In the genomic region with DNA sequence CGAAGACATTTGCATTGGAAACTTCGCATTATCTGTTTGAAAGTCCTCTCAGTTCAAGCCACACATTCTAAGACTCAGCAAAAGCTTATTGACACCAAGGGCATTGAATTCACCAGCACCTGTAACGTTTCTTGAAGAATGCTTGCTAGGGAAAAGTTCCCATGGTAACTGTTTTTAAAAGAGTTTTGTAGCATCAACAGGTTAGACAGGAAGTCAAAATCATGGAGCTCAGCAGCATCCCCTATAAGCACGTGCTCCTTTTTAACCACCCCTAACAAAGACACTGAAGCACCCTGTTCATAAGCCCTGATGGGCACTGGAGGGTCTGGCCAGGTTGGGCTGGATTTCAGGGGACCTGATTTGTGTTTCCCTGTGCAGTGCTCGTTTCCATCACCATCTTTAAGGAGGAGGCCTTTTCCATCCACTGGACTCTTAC, we compare ENCODE assay signal across 11 cellular contexts.
DNase-seq lines count a peak whose midpoint lies in the region; ATAC-seq and TF ChIP-seq lines count a peak whose summit lies in the region.
"Had no signal": no experiment of that assay in that cellular context is flagged by ENCODE, and none has a peak within 500 bp of the region (broad histone marks: within the 10 kb centered on the region; RNA-seq: fewer than 3 reads in every experiment).

No MANE protein-coding gene starts in this region.

- H3K9ac ChIP-seq in smooth muscle cell (ENCODE audit: low read depth), result peak overlapping the region; percentile 98

- no peak for DNase-seq in effector memory CD4-positive, alpha-beta T cell
- DNase-seq in smooth muscle cell (lab: John Stamatoyannopoulos, UW; ENCODE audit: unreplicated experiment) (no peak), HuH-7 (ENCODE audit: low spot score) (no peak), EL (no peak), NCI-H2107 treated with DMSO at 0.1 percent for 48 hours (lab: John Stamatoyannopoulos, UW; ENCODE audit: unreplicated experiment) (no peak)
- DNase-seq: activated naive CD8-positive, alpha-beta T cell treated with anti-CD3 and anti-CD28 coated beads, Interleukin-2, amount 10 ng/mL, durations not matched to agents 7 days and 5 days; NCI-H69; T1000 had no signal

- no peaks in the 10 kb centered on the region for H4K20me1 ChIP-seq in smooth muscle cell (ENCODE audit: low read depth)

- H3K4me3 ChIP-seq in effector memory CD4-positive, alpha-beta T cell (ENCODE audit: insufficient read depth, low read depth, low read length, poor library complexity, severe bottlenecking), result no peak overlapping the region
- H3K4me3 ChIP-seq in smooth muscle cell, result no peak overlapping the region

- H3K9me3 ChIP-seq in effector memory CD4-positive, alpha-beta T cell (ENCODE audit: control insufficient read depth, low read length), result no peaks in the 10 kb centered on the region
- no peaks in the 10 kb centered on the region for H3K9me3 ChIP-seq in smooth muscle cell (replicated peaks; ENCODE audit: low read depth)

- H3K27ac ChIP-seq in effector memory CD4-positive, alpha-beta T cell (ENCODE audit: insufficient read depth, low read length, poor library complexity, severe bottlenecking), result peak overlapping the region; percentile 46
- H3K27ac ChIP-seq in smooth muscle cell (ENCODE audit: low read depth), result peak overlapping the region; percentile 100

- H3F3A ChIP-seq in smooth muscle cell (ENCODE audit: low read depth), result peaks cover 40% of the 10 kb centered on the region

- H3K27me3 ChIP-seq in effector memory CD4-positive, alpha-beta T cell (replicated peaks; ENCODE audit: control insufficient read depth, insufficient read depth, low read length, poor library complexity, severe bottlenecking), result no peaks in the 10 kb centered on the region
- H3K27me3 ChIP-seq in smooth muscle cell (ENCODE audit: low read depth), result no peaks in the 10 kb centered on the region

- no peaks in the 10 kb centered on the region for H3K79me2 ChIP-seq in smooth muscle cell (ENCODE audit: low read depth)

- H3K4me1 ChIP-seq in effector memory CD4-positive, alpha-beta T cell (ENCODE audit: control insufficient read depth, insufficient read depth, low read length, poor library complexity, severe bottlenecking), result peaks cover 17% of the 10 kb centered on the region
- H3K4me1 ChIP-seq in smooth muscle cell (ENCODE audit: low read depth), result peaks cover 22% of the 10 kb centered on the region

- H2AFZ ChIP-seq in smooth muscle cell (ENCODE audit: low read depth), result no peak overlapping the region

- H3K36me3 ChIP-seq in effector memory CD4-positive, alpha-beta T cell (ENCODE audit: control insufficient read depth, insufficient read depth, low read length), result no peaks in the 10 kb centered on the region
- H3K36me3 ChIP-seq in smooth muscle cell (ENCODE audit: low read depth), result no peaks in the 10 kb centered on the region

- no peak for TF ChIP-seq CTCF in smooth muscle cell (IDR thresholded peaks at IDR 0.05; ENCODE audit: borderline replicate concordance, insufficient read depth, poor library complexity, severe bottlenecking)

- peak; percentile 28 for ATAC-seq in GM19023 (IDR thresholded peaks at IDR 0.05; ENCODE audit: unreplicated experiment)
- peak; percentile 24 for ATAC-seq in HG03159 (IDR thresholded peaks at IDR 0.05; ENCODE audit: unreplicated experiment)
- no peak for ATAC-seq in HG03108 (IDR thresholded peaks at IDR 0.05; ENCODE audit: unreplicated experiment)

- H3K4me2 ChIP-seq in smooth muscle cell, result peak overlapping the region; percentile 84

- WGBS in smooth muscle cell (ENCODE audit: low lambda C conversion rate), result 96% methylated on average over 5 of the region's 5 CpGs
